Comparison of ENCODE assay signal across 8 cellular contexts in the genomic region with DNA sequence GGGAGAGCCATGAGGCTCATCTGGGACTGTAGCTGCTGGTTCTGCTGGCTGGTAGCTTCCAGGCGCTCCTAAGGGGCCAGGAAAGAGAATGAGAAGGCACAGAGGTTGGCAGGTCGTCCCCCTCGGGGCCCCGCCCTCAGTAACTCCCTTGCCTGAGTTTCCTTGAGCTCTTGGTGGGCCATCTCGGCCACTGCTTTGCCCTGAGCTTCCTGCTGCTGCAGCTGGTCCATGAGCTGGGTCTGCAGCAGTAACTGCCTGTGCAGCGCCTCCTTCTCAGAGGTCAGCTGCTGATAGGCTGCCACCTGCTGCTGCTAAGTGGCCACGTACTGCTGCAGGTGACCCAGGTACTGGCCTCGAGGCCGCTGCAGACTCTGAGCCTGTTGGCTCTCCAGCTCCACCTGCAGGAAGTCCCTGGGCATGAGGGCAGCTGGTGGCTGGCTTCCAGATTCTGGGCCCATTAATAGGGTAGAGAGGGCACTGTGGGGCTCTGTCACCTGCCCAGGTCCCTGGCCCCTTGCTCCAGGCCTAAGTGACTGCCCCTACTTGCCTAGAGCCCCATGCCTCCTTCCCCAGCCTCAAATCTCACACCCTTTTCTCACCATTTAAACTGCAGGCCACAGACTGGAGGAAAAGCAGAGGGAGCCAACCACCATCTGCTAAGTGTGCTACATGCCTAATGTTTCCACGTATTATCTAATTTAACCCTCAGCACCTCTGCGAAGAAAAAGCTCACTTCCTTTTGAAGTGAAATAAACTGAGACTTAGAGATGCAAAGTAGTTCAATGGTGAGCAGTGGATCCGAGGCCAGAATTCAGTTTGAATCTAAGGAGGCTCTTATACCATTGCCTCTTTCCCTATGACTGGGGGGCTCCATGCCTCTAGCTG. TPM values are rescaled to one million over a fixed set of nuclear protein-coding genes. Genes with fewer than 3 reads are reported as not detected.
A peak's percentile ranks its signal among the peaks of the same experiment; 100 is the strongest.
DNase-seq lines count a peak whose midpoint lies in the region; ATAC-seq lines count a peak whose summit lies in the region.

No MANE protein-coding gene starts in this region.

- ATAC-seq in left ventricle myocardium superior = peak; percentile 25

- no peaks in the 10 kb centered on the region for H3K9me3 Mint-ChIP-seq in activated naive CD4-positive, alpha-beta T cell treated with anti-CD3 and anti-CD28 coated beads, Interleukin-2, amount 10 ng/mL, durations not matched to agents 7 days and 5 days

- no peak overlapping the region for H3K27ac Mint-ChIP-seq in activated naive CD4-positive, alpha-beta T cell treated with anti-CD3 and anti-CD28 coated beads, Interleukin-2, amount 10 ng/mL, durations not matched to agents 7 days and 5 days

- H3K4me3 Mint-ChIP-seq in activated naive CD4-positive, alpha-beta T cell treated with anti-CD3 and anti-CD28 coated beads, Interleukin-2, amount 10 ng/mL, durations not matched to agents 7 days and 5 days = no peak overlapping the region

- CTCF ChIA-PET in activated naive CD4-positive, alpha-beta T cell treated with anti-CD3 and anti-CD28 coated beads, Interleukin-2, amount 10 ng/mL, durations not matched to agents 7 days and 5 days (lab: Charles Lee) = interaction anchor here (0.7 to 3.6 kb wide), 14 partner anchors 8 to 1465 kb away, joined by 3 to 31 read pairs (median 6); partner anchors contain the start of genes HDDC3 and VPS33B

- no peaks in the 10 kb centered on the region for H3K36me3 Mint-ChIP-seq in activated naive CD4-positive, alpha-beta T cell treated with anti-CD3 and anti-CD28 coated beads, Interleukin-2, amount 10 ng/mL, durations not matched to agents 7 days and 5 days

- H3K4me1 Mint-ChIP-seq in activated naive CD4-positive, alpha-beta T cell treated with anti-CD3 and anti-CD28 coated beads, Interleukin-2, amount 10 ng/mL, durations not matched to agents 7 days and 5 days = peaks cover 4% of the 10 kb centered on the region

- H3K27me3 Mint-ChIP-seq in activated naive CD4-positive, alpha-beta T cell treated with anti-CD3 and anti-CD28 coated beads, Interleukin-2, amount 10 ng/mL, durations not matched to agents 7 days and 5 days = peaks cover 42% of the 10 kb centered on the region

- DNase-seq in DMS53 (lab: John Stamatoyannopoulos, UW) (peak; percentile 95), HPDE6-E6E7 (ENCODE audit: extremely low spot score) (peak; percentile 34), RPMI8226 (peak; percentile 92), left ventricle myocardium superior (peak; percentile 71), NCI-H2171 treated with DMSO at 0.1 percent for 48 hours (lab: John Stamatoyannopoulos, UW) (no peak), hepatic stellate cell (ENCODE audit: low spot score) (no peak)
- peak; percentile 79 for DNase-seq in activated naive CD4-positive, alpha-beta T cell treated with anti-CD3 and anti-CD28 coated beads, Interleukin-2, amount 10 ng/mL, durations not matched to agents 7 days and 5 days
- peak; percentile 34 for DNase-seq in stimulated activated CD4-positive, alpha-beta T cell treated with anti-CD3 and anti-CD28 coated beads, Interleukin-12 subunit alpha, Interleukin-12 subunit beta, amount 100 ng/mL, for 4 hours

- intact Hi-C loops in left ventricle myocardium superior (cut with micrococcal nuclease) = no loop called here

RNA-seq across cellular contexts. Expression of gene VPS33B, which starts 10.8 kb away (rescaled TPM):
- 6.1 TPM for total RNA-seq in left ventricle myocardium superior

RNA-seq across cellular contexts. Expression of gene PRC1, which starts 38.8 kb away (rescaled TPM):
- 3.3 TPM for total RNA-seq in left ventricle myocardium superior

Comparison
In these comparisons a context has a peak if more than half of its experiments do, and no peak if none do; other contexts are left out.
1. DNase-seq: peak in DMS53 (single experiment), HPDE6-E6E7 (single experiment), RPMI8226 (single experiment), activated naive CD4-positive, alpha-beta T cell treated with anti-CD3 and anti-CD28 coated beads, Interleukin-2, amount 10 ng/mL, durations not matched to agents 7 days and 5 days (single experiment), left ventricle myocardium superior (single experiment) and stimulated activated CD4-positive, alpha-beta T cell treated with anti-CD3 and anti-CD28 coated beads, Interleukin-12 subunit alpha, Interleukin-12 subunit beta, amount 100 ng/mL, for 4 hours (single experiment); none in NCI-H2171 treated with DMSO at 0.1 percent for 48 hours (single experiment) and hepatic stellate cell (single experiment).